1 cellular context compared by ENCODE assay signal in genomic region chr9:117205806-117206205, GRCh38.
TF ChIP-seq lines count a peak whose summit lies in the region.

No MANE protein-coding gene starts in this region.

TF ChIP-seq in IMR-90, 13 proteins besides CTCF, POLR2A, EP300 and RAD21:
- TF ChIP-seq MAZ (IDR thresholded peaks at IDR 0.05; ENCODE audit: borderline replicate concordance, low read depth, low read length) (no peak), CHD1 (IDR thresholded peaks at IDR 0.05; ENCODE audit: low read depth, low read length) (no peak), NFE2L2 (IDR thresholded peaks at IDR 0.05; ENCODE audit: low read depth, low read length) (no peak)
